In the genomic region with DNA sequence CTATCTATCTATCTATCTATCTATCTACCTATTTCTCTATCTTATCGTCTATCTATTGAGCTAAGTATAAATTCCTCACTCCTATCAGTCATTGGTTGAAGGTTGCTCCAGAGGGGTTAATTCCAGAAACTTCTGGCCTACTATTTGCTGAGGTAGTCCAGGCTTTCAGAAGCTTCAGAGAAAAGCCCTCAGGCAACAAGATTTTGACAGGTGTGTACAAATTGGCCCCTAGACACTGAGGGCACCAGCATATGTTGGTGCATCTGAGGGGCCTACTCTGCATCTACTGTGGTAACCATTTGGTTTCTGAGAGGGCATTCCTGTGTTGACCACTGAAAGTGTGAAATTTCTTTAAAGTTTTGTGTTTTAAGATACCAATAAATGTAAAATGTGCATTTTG, we compare ENCODE assay signal across 8 cellular contexts.
"Had no signal": no experiment of that assay in that cellular context is flagged by ENCODE, and none has a peak within 500 bp of the region (broad histone marks: within the 10 kb centered on the region; RNA-seq: fewer than 3 reads in every experiment).

No MANE protein-coding gene starts in this region.

- ATAC-seq: GM23338, HCT116 had no signal

- H3K4me2 ChIP-seq: GM23338 had no signal

- H3K4me3 ChIP-seq: GM23248, GM23338, HAP-1 had no signal

- DNase-seq: GM23248, GOT3, H7, H9, HCEC 1CT had no signal

- H3K36me3 ChIP-seq: HAP-1 had no signal

- H3K9me3 Mint-ChIP-seq: GM23338, H9 had no signal

- H3K4me1 ChIP-seq: HAP-1 had no signal

- H3K27ac Mint-ChIP-seq: GM23338, H9 had no signal

- H3K4me3 Mint-ChIP-seq: GM23338, H9 had no signal

- H3K9ac ChIP-seq: GM23248 had no signal

- H2AFZ ChIP-seq: GM23248, GM23338 had no signal

- H3K27ac ChIP-seq: GM23248 had no signal

- H3K9me3 ChIP-seq: HAP-1 had no signal
